Comparison of ENCODE assay signal across 1 cellular context in the genomic region with DNA sequence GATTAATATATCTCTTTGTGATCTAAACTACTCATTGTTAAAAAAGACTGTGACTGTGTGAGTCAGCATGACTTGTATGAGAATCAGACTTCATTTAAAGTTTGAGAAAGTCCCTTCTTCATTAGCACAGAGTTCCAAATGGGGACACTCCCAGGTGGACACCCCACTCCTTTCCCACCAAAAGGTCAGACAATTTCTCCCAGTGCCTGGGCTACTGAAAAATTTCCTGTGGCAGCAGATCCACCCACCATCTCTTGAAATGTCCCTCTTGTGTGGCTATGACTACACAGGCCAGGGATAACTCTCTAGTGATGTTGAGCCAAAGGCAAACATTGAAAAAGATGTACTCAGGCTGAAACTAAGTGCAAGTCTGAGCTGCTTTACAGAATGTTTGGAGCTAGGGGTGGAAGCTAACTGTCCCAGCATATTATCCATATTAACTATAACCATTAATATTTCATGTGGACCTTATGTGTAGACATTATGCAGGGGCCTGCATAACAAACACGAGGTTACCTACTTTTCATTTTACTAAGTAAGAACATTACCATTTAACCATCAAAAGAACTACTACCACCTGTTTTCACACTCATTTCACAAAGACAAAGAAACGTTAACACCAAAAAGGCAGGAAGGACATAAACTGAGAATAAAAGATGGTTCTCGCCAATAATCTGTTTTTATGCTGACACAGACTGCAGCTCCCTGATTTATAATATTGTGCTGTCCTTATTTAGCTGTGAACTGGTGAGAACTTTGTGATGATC.
TF ChIP-seq lines count a peak whose summit lies in the region.

No MANE protein-coding gene starts in this region.

TF ChIP-seq in GM12878, 131 proteins besides CTCF, POLR2A, EP300 and RAD21 (continued from another document and continues in another):
- TF ChIP-seq, protein P1, sequence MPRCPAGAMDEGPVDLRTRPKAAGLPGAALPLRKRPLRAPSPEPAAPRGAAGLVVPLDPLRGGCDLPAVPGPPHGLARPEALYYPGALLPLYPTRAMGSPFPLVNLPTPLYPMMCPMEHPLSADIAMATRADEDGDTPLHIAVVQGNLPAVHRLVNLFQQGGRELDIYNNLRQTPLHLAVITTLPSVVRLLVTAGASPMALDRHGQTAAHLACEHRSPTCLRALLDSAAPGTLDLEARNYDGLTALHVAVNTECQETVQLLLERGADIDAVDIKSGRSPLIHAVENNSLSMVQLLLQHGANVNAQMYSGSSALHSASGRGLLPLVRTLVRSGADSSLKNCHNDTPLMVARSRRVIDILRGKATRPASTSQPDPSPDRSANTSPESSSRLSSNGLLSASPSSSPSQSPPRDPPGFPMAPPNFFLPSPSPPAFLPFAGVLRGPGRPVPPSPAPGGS (IDR thresholded peaks at IDR 0.05; ENCODE audit: borderline replicate concordance, insufficient read depth, low read depth, low read length, poor library complexity, severe bottlenecking), result peak; percentile 89
- TF ChIP-seq, protein P2, sequence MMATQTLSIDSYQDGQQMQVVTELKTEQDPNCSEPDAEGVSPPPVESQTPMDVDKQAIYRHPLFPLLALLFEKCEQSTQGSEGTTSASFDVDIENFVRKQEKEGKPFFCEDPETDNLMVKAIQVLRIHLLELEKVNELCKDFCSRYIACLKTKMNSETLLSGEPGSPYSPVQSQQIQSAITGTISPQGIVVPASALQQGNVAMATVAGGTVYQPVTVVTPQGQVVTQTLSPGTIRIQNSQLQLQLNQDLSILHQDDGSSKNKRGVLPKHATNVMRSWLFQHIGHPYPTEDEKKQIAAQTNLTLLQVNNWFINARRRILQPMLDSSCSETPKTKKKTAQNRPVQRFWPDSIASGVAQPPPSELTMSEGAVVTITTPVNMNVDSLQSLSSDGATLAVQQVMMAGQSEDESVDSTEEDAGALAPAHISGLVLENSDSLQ (IDR thresholded peaks at IDR 0.05), result no peak
- peak; percentile 95 for TF ChIP-seq EED (IDR thresholded peaks at IDR 0.05; ENCODE audit: low read depth)
- TF ChIP-seq PAX8 (IDR thresholded peaks at IDR 0.05), result peak; percentile 58; the same call in 1 of the 2 replicates
- no peak; the same call in 1 of the 2 replicates for TF ChIP-seq IRF4 (IDR thresholded peaks at IDR 0.05; ENCODE audit: low read depth, low read length)
- TF ChIP-seq RUNX3 (IDR thresholded peaks at IDR 0.05; ENCODE audit: low read length), result peak; percentile 57; the same call in 1 of the 2 replicates
- TF ChIP-seq MEF2B (IDR thresholded peaks at IDR 0.05; ENCODE audit: partially characterized antibody, poor library complexity, severe bottlenecking), result peak; percentile 74
- TF ChIP-seq TBL1XR1 (IDR thresholded peaks at IDR 0.05; ENCODE audit: low read depth, low read length), result 0 out of 2 replicates have a peak, but pooled peaks have one; percentile 26
- TF ChIP-seq, protein P3, sequence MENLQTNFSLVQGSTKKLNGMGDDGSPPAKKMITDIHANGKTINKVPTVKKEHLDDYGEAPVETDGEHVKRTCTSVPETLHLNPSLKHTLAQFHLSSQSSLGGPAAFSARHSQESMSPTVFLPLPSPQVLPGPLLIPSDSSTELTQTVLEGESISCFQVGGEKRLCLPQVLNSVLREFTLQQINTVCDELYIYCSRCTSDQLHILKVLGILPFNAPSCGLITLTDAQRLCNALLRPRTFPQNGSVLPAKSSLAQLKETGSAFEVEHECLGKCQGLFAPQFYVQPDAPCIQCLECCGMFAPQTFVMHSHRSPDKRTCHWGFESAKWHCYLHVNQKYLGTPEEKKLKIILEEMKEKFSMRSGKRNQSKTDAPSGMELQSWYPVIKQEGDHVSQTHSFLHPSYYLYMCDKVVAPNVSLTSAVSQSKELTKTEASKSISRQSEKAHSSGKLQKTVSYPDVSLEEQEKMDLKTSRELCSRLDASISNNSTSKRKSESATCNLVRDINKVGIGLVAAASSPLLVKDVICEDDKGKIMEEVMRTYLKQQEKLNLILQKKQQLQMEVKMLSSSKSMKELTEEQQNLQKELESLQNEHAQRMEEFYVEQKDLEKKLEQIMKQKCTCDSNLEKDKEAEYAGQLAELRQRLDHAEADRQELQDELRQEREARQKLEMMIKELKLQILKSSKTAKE (IDR thresholded peaks at IDR 0.05; ENCODE audit: low read depth, poor library complexity, severe bottlenecking), result peak; percentile 44
- TF ChIP-seq, protein P4, sequence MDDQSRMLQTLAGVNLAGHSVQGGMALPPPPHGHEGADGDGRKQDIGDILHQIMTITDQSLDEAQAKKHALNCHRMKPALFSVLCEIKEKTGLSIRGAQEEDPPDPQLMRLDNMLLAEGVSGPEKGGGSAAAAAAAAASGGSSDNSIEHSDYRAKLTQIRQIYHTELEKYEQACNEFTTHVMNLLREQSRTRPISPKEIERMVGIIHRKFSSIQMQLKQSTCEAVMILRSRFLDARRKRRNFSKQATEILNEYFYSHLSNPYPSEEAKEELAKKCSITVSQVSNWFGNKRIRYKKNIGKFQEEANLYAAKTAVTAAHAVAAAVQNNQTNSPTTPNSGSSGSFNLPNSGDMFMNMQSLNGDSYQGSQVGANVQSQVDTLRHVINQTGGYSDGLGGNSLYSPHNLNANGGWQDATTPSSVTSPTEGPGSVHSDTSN (IDR thresholded peaks at IDR 0.05; ENCODE audit: insufficient replicate concordance, low read depth, low read length), result no peak
- TF ChIP-seq CBX5 (IDR thresholded peaks at IDR 0.05; ENCODE audit: low read depth), result 0 out of 2 replicates have a peak, but pooled peaks have one; percentile 35
- TF ChIP-seq NFIC (IDR thresholded peaks at IDR 0.05; ENCODE audit: low read depth, low read length), result peak; percentile 90
- TF ChIP-seq, protein P5, sequence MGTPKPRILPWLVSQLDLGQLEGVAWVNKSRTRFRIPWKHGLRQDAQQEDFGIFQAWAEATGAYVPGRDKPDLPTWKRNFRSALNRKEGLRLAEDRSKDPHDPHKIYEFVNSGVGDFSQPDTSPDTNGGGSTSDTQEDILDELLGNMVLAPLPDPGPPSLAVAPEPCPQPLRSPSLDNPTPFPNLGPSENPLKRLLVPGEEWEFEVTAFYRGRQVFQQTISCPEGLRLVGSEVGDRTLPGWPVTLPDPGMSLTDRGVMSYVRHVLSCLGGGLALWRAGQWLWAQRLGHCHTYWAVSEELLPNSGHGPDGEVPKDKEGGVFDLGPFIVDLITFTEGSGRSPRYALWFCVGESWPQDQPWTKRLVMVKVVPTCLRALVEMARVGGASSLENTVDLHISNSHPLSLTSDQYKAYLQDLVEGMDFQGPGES (IDR thresholded peaks at IDR 0.05), result no peak
- TF ChIP-seq, protein P6, sequence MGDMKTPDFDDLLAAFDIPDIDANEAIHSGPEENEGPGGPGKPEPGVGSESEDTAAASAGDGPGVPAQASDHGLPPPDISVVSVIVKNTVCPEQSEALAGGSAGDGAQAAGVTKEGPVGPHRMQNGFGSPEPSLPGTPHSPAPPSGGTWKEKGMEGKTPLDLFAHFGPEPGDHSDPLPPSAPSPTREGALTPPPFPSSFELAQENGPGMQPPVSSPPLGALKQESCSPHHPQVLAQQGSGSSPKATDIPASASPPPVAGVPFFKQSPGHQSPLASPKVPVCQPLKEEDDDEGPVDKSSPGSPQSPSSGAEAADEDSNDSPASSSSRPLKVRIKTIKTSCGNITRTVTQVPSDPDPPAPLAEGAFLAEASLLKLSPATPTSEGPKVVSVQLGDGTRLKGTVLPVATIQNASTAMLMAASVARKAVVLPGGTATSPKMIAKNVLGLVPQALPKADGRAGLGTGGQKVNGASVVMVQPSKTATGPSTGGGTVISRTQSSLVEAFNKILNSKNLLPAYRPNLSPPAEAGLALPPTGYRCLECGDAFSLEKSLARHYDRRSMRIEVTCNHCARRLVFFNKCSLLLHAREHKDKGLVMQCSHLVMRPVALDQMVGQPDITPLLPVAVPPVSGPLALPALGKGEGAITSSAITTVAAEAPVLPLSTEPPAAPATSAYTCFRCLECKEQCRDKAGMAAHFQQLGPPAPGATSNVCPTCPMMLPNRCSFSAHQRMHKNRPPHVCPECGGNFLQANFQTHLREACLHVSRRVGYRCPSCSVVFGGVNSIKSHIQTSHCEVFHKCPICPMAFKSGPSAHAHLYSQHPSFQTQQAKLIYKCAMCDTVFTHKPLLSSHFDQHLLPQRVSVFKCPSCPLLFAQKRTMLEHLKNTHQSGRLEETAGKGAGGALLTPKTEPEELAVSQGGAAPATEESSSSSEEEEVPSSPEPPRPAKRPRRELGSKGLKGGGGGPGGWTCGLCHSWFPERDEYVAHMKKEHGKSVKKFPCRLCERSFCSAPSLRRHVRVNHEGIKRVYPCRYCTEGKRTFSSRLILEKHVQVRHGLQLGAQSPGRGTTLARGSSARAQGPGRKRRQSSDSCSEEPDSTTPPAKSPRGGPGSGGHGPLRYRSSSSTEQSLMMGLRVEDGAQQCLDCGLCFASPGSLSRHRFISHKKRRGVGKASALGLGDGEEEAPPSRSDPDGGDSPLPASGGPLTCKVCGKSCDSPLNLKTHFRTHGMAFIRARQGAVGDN (IDR thresholded peaks at IDR 0.05), result peak; percentile 97
- TF ChIP-seq YY1 (IDR thresholded peaks at IDR 0.05; ENCODE audit: low read depth, low read length), result 0 out of 2 replicates have a peak, but pooled peaks have one; percentile 18
- no peak for TF ChIP-seq HDGF (IDR thresholded peaks at IDR 0.05)
- TF ChIP-seq NFXL1 (IDR thresholded peaks at IDR 0.05; ENCODE audit: borderline replicate concordance), result no peak
- TF ChIP-seq MEF2A (IDR thresholded peaks at IDR 0.05; ENCODE audit: insufficient read depth, low read depth, low read length), result peak; percentile 49; the same call in 1 of the 2 replicates
- peak; percentile 30; the same call in 1 of the 2 replicates for TF ChIP-seq BACH1 (IDR thresholded peaks at IDR 0.05; ENCODE audit: borderline replicate concordance)
- TF ChIP-seq IKZF2 (IDR thresholded peaks at IDR 0.05), result peak; percentile 91
- TF ChIP-seq RAD51 (IDR thresholded peaks at IDR 0.05), result no peak; the same call in 1 of the 2 replicates
- peak; percentile 40; the same call in 1 of the 2 replicates for TF ChIP-seq SMC3 (IDR thresholded peaks at IDR 0.05; ENCODE audit: borderline replicate concordance, low read length)
- peak; percentile 68 for TF ChIP-seq NR2F1 (conservative IDR thresholded peaks at IDR 0.05)
- TF ChIP-seq ZNF217 (IDR thresholded peaks at IDR 0.05), result peak; percentile 46; the same call in 1 of the 2 replicates
- TF ChIP-seq, protein P7, sequence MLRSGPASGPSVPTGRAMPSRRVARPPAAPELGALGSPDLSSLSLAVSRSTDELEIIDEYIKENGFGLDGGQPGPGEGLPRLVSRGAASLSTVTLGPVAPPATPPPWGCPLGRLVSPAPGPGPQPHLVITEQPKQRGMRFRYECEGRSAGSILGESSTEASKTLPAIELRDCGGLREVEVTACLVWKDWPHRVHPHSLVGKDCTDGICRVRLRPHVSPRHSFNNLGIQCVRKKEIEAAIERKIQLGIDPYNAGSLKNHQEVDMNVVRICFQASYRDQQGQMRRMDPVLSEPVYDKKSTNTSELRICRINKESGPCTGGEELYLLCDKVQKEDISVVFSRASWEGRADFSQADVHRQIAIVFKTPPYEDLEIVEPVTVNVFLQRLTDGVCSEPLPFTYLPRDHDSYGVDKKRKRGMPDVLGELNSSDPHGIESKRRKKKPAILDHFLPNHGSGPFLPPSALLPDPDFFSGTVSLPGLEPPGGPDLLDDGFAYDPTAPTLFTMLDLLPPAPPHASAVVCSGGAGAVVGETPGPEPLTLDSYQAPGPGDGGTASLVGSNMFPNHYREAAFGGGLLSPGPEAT (IDR thresholded peaks at IDR 0.05; ENCODE audit: low read depth), result peak; percentile 88
- peak; percentile 37 for TF ChIP-seq CREM (IDR thresholded peaks at IDR 0.05; ENCODE audit: low read depth)
- no peak for TF ChIP-seq BRCA1 (IDR thresholded peaks at IDR 0.05; ENCODE audit: low read depth, low read length)
- TF ChIP-seq BHLHE40 (IDR thresholded peaks at IDR 0.05; ENCODE audit: borderline replicate concordance in 1 of 2, low read depth in 2 of 2, low read length in 1 of 2), result peak in 1 of 2 experiments; percentile 30; a peak in 1 of 4 replicates
- TF ChIP-seq SMAD5 (IDR thresholded peaks at IDR 0.05; ENCODE audit: low read depth), result 0 out of 2 replicates have a peak, but pooled peaks have one; percentile 30
- TF ChIP-seq PAX5 (IDR thresholded peaks at IDR 0.05; ENCODE audit: borderline replicate concordance, low read depth, low read length), result 0 out of 2 replicates have a peak, but pooled peaks have one; percentile 11
- TF ChIP-seq ZSCAN29 (IDR thresholded peaks at IDR 0.05), result no peak
- TF ChIP-seq JUNB (IDR thresholded peaks at IDR 0.05), result peak; percentile 50
- peak; percentile 91 for TF ChIP-seq IKZF1 (conservative IDR thresholded peaks at IDR 0.05)
- TF ChIP-seq ATF7 (IDR thresholded peaks at IDR 0.05; ENCODE audit: low read depth), result no peak
- TF ChIP-seq GABPA (IDR thresholded peaks at IDR 0.05; ENCODE audit: low read depth), result no peak
- TF ChIP-seq ZNF24 (IDR thresholded peaks at IDR 0.05), result 0 out of 2 replicates have a peak, but pooled peaks have one; percentile 31
- peak; percentile 68 for TF ChIP-seq SMAD1 (IDR thresholded peaks at IDR 0.05; ENCODE audit: low read depth, partially characterized antibody)
- peak; percentile 74 for TF ChIP-seq BCL11A (IDR thresholded peaks at IDR 0.05; ENCODE audit: low read depth, low read length)
- peak in 1 of 2 experiments; percentile 24; a peak in 1 of 3 replicates for TF ChIP-seq EGR1 (IDR thresholded peaks at IDR 0.05; ENCODE audit: borderline replicate concordance in 1 of 2, low read depth in 2 of 2, low read length in 2 of 2)
- TF ChIP-seq FOXM1 (IDR thresholded peaks at IDR 0.05; ENCODE audit: low read depth, low read length), result peak; percentile 83
- TF ChIP-seq TCF7 (IDR thresholded peaks at IDR 0.05; ENCODE audit: borderline replicate concordance), result 0 out of 2 replicates have a peak, but pooled peaks have one; percentile 28
- peak; percentile 43; the same call in 1 of the 3 replicates for TF ChIP-seq POU2F2 (IDR thresholded peaks at IDR 0.05; ENCODE audit: borderline replicate concordance, low read depth, low read length)
- TF ChIP-seq MTA2 (IDR thresholded peaks at IDR 0.05; ENCODE audit: low read depth), result peak; percentile 73; the same call in 1 of the 2 replicates
- TF ChIP-seq KLF5 (IDR thresholded peaks at IDR 0.05; ENCODE audit: partially characterized antibody), result no peak
- TF ChIP-seq RELA (IDR thresholded peaks at IDR 0.05; ENCODE audit: borderline replicate concordance, partially characterized antibody), result peak; percentile 53
- no peak for TF ChIP-seq FOS (IDR thresholded peaks at IDR 0.05; ENCODE audit: borderline replicate concordance, extremely low read depth, insufficient read length)
- TF ChIP-seq ZBED1 (IDR thresholded peaks at IDR 0.05; ENCODE audit: borderline replicate concordance), result peak; percentile 65; the same call in 1 of the 2 replicates
